ENCODE assay signal across 19 cellular contexts in the genomic region with DNA sequence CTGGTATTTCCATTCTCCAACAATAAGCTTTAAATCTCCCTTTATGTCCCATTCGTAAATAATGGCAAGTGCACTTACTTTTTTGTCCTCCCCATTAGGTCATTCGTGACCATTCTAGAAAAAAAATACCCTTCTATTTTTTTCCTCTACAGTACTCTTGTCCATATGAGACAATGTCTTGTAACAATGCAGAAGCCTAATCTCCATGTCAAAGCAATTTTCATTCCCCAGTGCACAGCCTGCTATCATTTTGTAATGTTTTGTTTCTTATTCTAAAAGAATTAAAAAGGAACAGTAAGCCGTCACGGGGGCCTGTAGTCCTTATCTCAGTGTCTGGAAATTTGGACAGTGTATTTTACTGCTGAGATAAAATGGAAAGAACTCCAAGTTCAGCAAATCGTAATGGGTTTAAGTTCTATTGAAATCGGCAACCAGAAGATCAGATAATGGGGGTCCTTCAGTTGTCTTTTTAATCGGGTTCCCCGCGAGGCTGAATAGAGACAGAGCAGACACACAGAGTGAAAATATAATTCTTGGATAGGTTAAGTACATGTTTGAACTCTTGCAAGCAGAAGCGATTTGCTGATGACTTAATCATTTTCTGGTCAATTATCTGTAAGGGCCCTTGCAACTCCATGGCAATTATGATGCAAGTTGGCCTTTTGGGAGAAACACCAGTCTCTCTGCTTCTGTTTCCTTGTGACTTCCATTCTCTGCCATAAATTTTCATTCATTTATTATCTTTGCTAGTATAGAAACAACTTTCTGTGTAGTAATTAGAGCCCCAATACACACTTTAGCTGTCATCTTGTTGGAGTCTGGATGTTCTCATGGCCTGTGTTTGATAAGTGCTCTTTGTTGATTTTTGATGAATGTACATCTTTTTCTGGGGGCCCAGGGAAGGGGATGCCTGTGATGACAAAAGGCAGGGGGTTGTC. TPM values are rescaled to one million over a fixed set of nuclear protein-coding genes. Genes with fewer than 3 reads are reported as not detected.
"Had no signal": no experiment of that assay in that cellular context is flagged by ENCODE, and none has a peak within 500 bp of the region (broad histone marks: within the 10 kb centered on the region; RNA-seq: fewer than 3 reads in every experiment).

No MANE protein-coding gene starts in this region.

- H3K27me3 Mint-ChIP-seq: activated CD4-positive, alpha-beta memory T cell treated with anti-CD3 and anti-CD28 coated beads, Interleukin-2, amount 10 ng/mL, durations not matched to agents 7 days and 5 days; activated naive CD8-positive, alpha-beta T cell treated with anti-CD3 and anti-CD28 coated beads, Interleukin-2, amount 10 ng/mL, durations not matched to agents 7 days and 5 days had no signal

- H3K9me3 ChIP-seq: breast epithelium, mucosa of descending colon, prostate gland, sigmoid colon, thoracic aorta had no signal

- DNase-seq: activated CD4-positive, alpha-beta memory T cell treated with anti-CD3 and anti-CD28 coated beads, Interleukin-2, amount 10 ng/mL, durations not matched to agents 7 days and 5 days; activated CD4-positive, alpha-beta T cell treated with anti-CD3 and anti-CD28 coated beads for 1 hour; activated gamma-delta T cell treated with Interleukin-2 at 50 U/mL for 16 hours; activated naive CD8-positive, alpha-beta T cell treated with anti-CD3 and anti-CD28 coated beads, Interleukin-2, amount 10 ng/mL, durations not matched to agents 7 days and 5 days; activated T-cell treated with anti-CD3 and anti-CD28 coated beads, Interleukin-2, amount 50 U/mL, for 48 hours; anterior cingulate cortex; mucosa of descending colon; naive thymus-derived CD8-positive, alpha-beta T cell; occipital lobe; sigmoid colon; stimulated activated CD4-positive, alpha-beta T cell treated with anti-CD3 and anti-CD28 coated beads, Interleukin-12 subunit alpha, Interleukin-12 subunit beta, amount 100 ng/mL, for 4 hours; stimulated activated naive CD4-positive, alpha-beta T cell treated with Interleukin-2 at 50 U/mL for 16 hours; SW 1271 had no signal

- H3K4me1 ChIP-seq: breast epithelium, prostate gland, sigmoid colon had no signal

- H3K9me3 Mint-ChIP-seq: activated CD4-positive, alpha-beta memory T cell treated with anti-CD3 and anti-CD28 coated beads, Interleukin-2, amount 10 ng/mL, durations not matched to agents 7 days and 5 days; activated naive CD8-positive, alpha-beta T cell treated with anti-CD3 and anti-CD28 coated beads, Interleukin-2, amount 10 ng/mL, durations not matched to agents 7 days and 5 days; T-helper 2 cell treated with Interferon-gamma antibody and Interleukin-4, amounts not matched to agents 5 μg/mL and 100 μg/mL, for 36 hours had no signal

- H3K4me3 ChIP-seq: breast epithelium, hepatocyte, lung, mucosa of descending colon, prostate gland, sigmoid colon, thoracic aorta had no signal

- H3K36me3 ChIP-seq: breast epithelium, prostate gland, sigmoid colon, thoracic aorta had no signal

- H3K27ac ChIP-seq: breast epithelium, hepatocyte, prostate gland, sigmoid colon, thoracic aorta had no signal

- H3K4me1 Mint-ChIP-seq: activated CD4-positive, alpha-beta memory T cell treated with anti-CD3 and anti-CD28 coated beads, Interleukin-2, amount 10 ng/mL, durations not matched to agents 7 days and 5 days; activated naive CD8-positive, alpha-beta T cell treated with anti-CD3 and anti-CD28 coated beads, Interleukin-2, amount 10 ng/mL, durations not matched to agents 7 days and 5 days; naive thymus-derived CD8-positive, alpha-beta T cell had no signal

- ATAC-seq: mucosa of descending colon; naive thymus-derived CD8-positive, alpha-beta T cell had no signal

- H3K36me3 Mint-ChIP-seq: activated naive CD8-positive, alpha-beta T cell treated with anti-CD3 and anti-CD28 coated beads, Interleukin-2, amount 10 ng/mL, durations not matched to agents 7 days and 5 days had no signal

- H3K4me3 Mint-ChIP-seq: activated CD4-positive, alpha-beta memory T cell treated with anti-CD3 and anti-CD28 coated beads, Interleukin-2, amount 10 ng/mL, durations not matched to agents 7 days and 5 days; activated naive CD8-positive, alpha-beta T cell treated with anti-CD3 and anti-CD28 coated beads, Interleukin-2, amount 10 ng/mL, durations not matched to agents 7 days and 5 days; naive thymus-derived CD8-positive, alpha-beta T cell; T-helper 2 cell treated with Interferon-gamma antibody and Interleukin-4, amounts not matched to agents 5 μg/mL and 100 μg/mL, for 36 hours had no signal

- H3K27ac Mint-ChIP-seq: activated CD4-positive, alpha-beta memory T cell treated with anti-CD3 and anti-CD28 coated beads, Interleukin-2, amount 10 ng/mL, durations not matched to agents 7 days and 5 days; activated naive CD8-positive, alpha-beta T cell treated with anti-CD3 and anti-CD28 coated beads, Interleukin-2, amount 10 ng/mL, durations not matched to agents 7 days and 5 days; naive thymus-derived CD8-positive, alpha-beta T cell; T-helper 2 cell treated with Interferon-gamma antibody and Interleukin-4, amounts not matched to agents 5 μg/mL and 100 μg/mL, for 36 hours had no signal

- H3K27me3 ChIP-seq: breast epithelium, hepatocyte, sigmoid colon had no signal

RNA-seq across cellular contexts. Expression of a gene that starts 22.1 kb away (rescaled TPM):
- total RNA-seq: activated naive CD8-positive, alpha-beta T cell treated with anti-CD3 and anti-CD28 coated beads, Interleukin-2, amount 10 ng/mL, durations not matched to agents 7 days and 5 days; naive thymus-derived CD8-positive, alpha-beta T cell had no signal
